ENCODE assay signal across 19 cellular contexts in the genomic region with DNA sequence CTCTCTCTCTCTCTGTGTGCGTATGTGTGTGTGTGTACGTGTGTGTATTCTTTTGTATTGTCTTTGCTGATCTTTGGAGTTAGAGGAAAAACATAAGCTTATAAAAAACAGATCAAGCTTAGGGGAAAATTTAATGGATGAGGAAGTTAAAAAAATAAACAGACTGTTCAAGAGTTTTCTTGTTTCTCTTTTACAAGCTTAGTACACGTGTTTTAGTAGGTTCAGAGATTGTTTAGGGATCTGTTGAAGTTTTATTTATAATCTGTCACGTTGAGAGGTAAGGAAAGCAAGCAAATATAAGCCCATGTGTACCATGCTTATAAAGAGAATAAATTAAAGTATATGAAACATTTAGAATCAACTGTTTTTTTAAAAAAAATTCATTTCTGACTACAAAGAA.
"Had no signal": no experiment of that assay in that cellular context is flagged by ENCODE, and none has a peak within 500 bp of the region (broad histone marks: within the 10 kb centered on the region; RNA-seq: fewer than 3 reads in every experiment).

No MANE protein-coding gene starts in this region.

- DNase-seq: KBM-7, MG63, NCI-H1092, NCI-H1105 treated with DMSO at 0.1 percent for 48 hours, NCI-H1417 treated with DMSO at 0.1 percent for 48 hours, NCI-H146, NCI-H1694 treated with DMSO at 0.1 percent for 48 hours, NCI-H1930, NCI-H2081, NCI-H2107, NCI-H446, NCI-H510A, NCI-H524 treated with DMSO at 0.1 percent for 48 hours, NCI-H69, NCI-H774, PC-3, SHP77, SW 1271 had no signal

- H3K4me3 ChIP-seq: MG63 had no signal

- ATAC-seq: Panc1, PC-3 had no signal
